In genomic region chr12:79448816-79449215, GRCh38 we compare ENCODE assay signal across 28 cellular contexts.
"Had no signal": no experiment of that assay in that cellular context is flagged by ENCODE, and none has a peak within 500 bp of the region (broad histone marks: within the 10 kb centered on the region; RNA-seq: fewer than 3 reads in every experiment).

No MANE protein-coding gene starts in this region.

- H3K9me3 ChIP-seq: SJCRH30, SK-N-SH had no signal

- H3K4me1 Mint-ChIP-seq: activated naive CD8-positive, alpha-beta T cell treated with anti-CD3 and anti-CD28 coated beads, Interleukin-2, amount 50 U/mL, for 24 hours; central memory CD8-positive, alpha-beta T cell had no signal

- H3K36me3 Mint-ChIP-seq: activated naive CD4-positive, alpha-beta T cell treated with anti-CD3 and anti-CD28 coated beads, Interleukin-2, amount 50 U/mL, for 72 hours had no signal

- DNase-seq: activated CD4-positive, alpha-beta T cell treated with anti-CD3 and anti-CD28 coated beads for 4 hours; activated CD8-positive, alpha-beta T cell treated with anti-CD3 and anti-CD28 coated beads, Interleukin-2, amount 10 ng/mL, durations not matched to agents 7 days and 5 days; activated effector memory CD4-positive, alpha-beta T cell treated with anti-CD3 and anti-CD28 coated beads, Interleukin-2, amount 50 U/mL, for 16 hours; activated naive CD4-positive, alpha-beta T cell treated with Interleukin-2 at 50 U/mL for 16 hours; activated naive CD8-positive, alpha-beta T cell treated with anti-CD3 and anti-CD28 coated beads, Interleukin-2, amount 50 U/mL, for 24 hours; activated T-cell treated with anti-CD3 and anti-CD28 coated beads, Interleukin-2, amount 50 U/mL, for 4 hours; MM.1S; NCI-H1105; NCI-H1436; NCI-H1694 treated with DMSO at 0.1 percent for 48 hours; NCI-H2029 treated with DMSO at 0.1 percent for 48 hours; NCI-H345; NCI-H510A; NCI-H526 treated with DMSO at 0.1 percent for 48 hours; NCI-H82; NK-92 treated with Interleukin-12 subunit alpha and Interleukin-12 subunit beta, amount 100 ng/mL, for 24 hours; OCI-M1; Right ventricle myocardium superior; SJCRH30; SK-N-SH; T-helper 1 cell; WERI-Rb-1 had no signal

- H3K27me3 Mint-ChIP-seq: activated naive CD8-positive, alpha-beta T cell treated with anti-CD3 and anti-CD28 coated beads, Interleukin-2, amount 50 U/mL, for 24 hours; brain; central memory CD8-positive, alpha-beta T cell had no signal

- H3K27ac Mint-ChIP-seq: activated CD8-positive, alpha-beta T cell treated with anti-CD3 and anti-CD28 coated beads, Interleukin-2, amount 10 ng/mL, durations not matched to agents 7 days and 5 days; activated naive CD4-positive, alpha-beta T cell treated with anti-CD3 and anti-CD28 coated beads, Interleukin-2, amount 50 U/mL, for 72 hours; activated naive CD8-positive, alpha-beta T cell treated with anti-CD3 and anti-CD28 coated beads, Interleukin-2, amount 50 U/mL, for 24 hours had no signal

- H3K4me3 Mint-ChIP-seq: activated CD8-positive, alpha-beta T cell treated with anti-CD3 and anti-CD28 coated beads, Interleukin-2, amount 10 ng/mL, durations not matched to agents 7 days and 5 days; activated naive CD8-positive, alpha-beta T cell treated with anti-CD3 and anti-CD28 coated beads, Interleukin-2, amount 50 U/mL, for 24 hours; activated T-cell treated with anti-CD3 and anti-CD28 coated beads, Interleukin-2, amount 50 U/mL, for 4 hours; brain; central memory CD8-positive, alpha-beta T cell had no signal

- H3K27me3 ChIP-seq: SJCRH30 had no signal

- H3K27ac ChIP-seq: RWPE1, SJCRH30, WERI-Rb-1 had no signal

- H3K9me3 Mint-ChIP-seq: activated naive CD8-positive, alpha-beta T cell treated with anti-CD3 and anti-CD28 coated beads, Interleukin-2, amount 50 U/mL, for 24 hours; activated T-cell treated with anti-CD3 and anti-CD28 coated beads, Interleukin-2, amount 50 U/mL, for 4 hours; central memory CD8-positive, alpha-beta T cell had no signal

- H3K36me3 ChIP-seq: SJCRH30 had no signal

- ATAC-seq: activated CD4-positive, CD25-positive, alpha-beta regulatory T cell treated with anti-CD3 and anti-CD28 coated beads, Interleukin-2, amount 50 U/mL, for 24 hours; activated CD8-positive, alpha-beta T cell treated with anti-CD3 and anti-CD28 coated beads, Interleukin-2, amount 10 ng/mL, durations not matched to agents 7 days and 5 days; activated naive CD4-positive, alpha-beta T cell treated with anti-CD3 and anti-CD28 coated beads, Interleukin-2, amount 50 U/mL, for 72 hours; activated naive CD8-positive, alpha-beta T cell treated with anti-CD3 and anti-CD28 coated beads, Interleukin-2, amount 50 U/mL, for 24 hours; activated T-cell treated with anti-CD3 and anti-CD28 coated beads, Interleukin-2, amount 50 U/mL, for 4 hours; Panc1 had no signal

- H3K9me2 ChIP-seq: SK-N-SH had no signal

- H3K9ac ChIP-seq: SK-N-SH had no signal

- H3K4me2 ChIP-seq: SK-N-SH had no signal

- H3K4me3 ChIP-seq: SJCRH30 had no signal
